Comparison of ENCODE assay signal across 8 cellular contexts in the genomic region with DNA sequence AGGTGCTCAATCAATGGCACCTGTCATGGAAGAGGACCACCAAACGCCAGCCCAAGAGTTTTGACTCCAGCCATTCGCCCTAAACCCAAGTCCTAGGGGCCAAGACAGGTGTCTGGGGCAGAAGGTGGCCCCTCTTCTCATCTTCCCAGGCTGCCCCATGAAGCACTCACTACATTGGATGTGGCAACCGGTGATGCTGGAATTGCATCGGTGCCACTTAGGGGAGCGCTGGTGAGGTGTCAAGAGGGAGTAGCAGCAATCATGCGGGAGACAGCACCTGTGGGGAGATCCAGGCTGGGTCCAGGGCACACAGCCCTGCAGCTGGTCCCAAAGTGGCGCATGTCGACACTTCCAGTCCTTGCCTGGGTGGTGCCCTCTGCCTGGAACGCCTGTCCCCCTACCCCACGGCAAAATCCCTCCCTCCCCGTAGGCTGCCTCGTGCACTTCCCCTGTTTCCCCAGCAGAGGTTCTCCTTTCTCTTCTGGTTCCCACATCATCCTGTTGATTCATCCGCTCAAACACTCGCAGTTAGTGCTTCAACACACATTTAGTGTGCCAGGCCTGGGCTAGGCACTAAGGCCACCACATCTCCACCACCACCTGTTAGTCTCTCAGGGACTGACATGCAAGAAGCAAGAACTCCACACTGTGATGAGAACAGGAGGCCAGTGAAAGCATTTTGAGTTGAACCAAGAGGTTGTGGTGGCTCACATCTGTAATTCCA. TPM values are rescaled to one million over a fixed set of nuclear protein-coding genes. Genes with fewer than 3 reads are reported as not detected.
DNase-seq lines count a peak whose midpoint lies in the region; ATAC-seq and TF ChIP-seq lines count a peak whose summit lies in the region.

No MANE protein-coding gene starts in this region.

- ATAC-seq in GM18498 (IDR thresholded peaks at IDR 0.05; ENCODE audit: unreplicated experiment) = peak; percentile 47
- ATAC-seq in GM18505 (IDR thresholded peaks at IDR 0.05; ENCODE audit: unreplicated experiment) = no peak

- H3K27ac ChIP-seq in cardiac muscle cell = no peak overlapping the region

- H3K36me3 ChIP-seq in cardiac muscle cell = no peaks in the 10 kb centered on the region

- no peaks in the 10 kb centered on the region for H3K4me1 ChIP-seq in cardiac muscle cell (ENCODE audit: low read depth)

- no peaks in the 10 kb centered on the region for H3K27me3 ChIP-seq in cardiac muscle cell

- no peak overlapping the region for H3K4me3 ChIP-seq in cardiac muscle cell
- no peak overlapping the region for H3K4me3 ChIP-seq in retinal pigment epithelial cell (ENCODE audit: low read length)

- no peak for TF ChIP-seq POLR2A in GM18505 (IDR thresholded peaks at IDR 0.05; ENCODE audit: borderline replicate concordance, extremely low read depth, insufficient read depth, insufficient read length)

- peak; percentile 83 for DNase-seq in AG20443 (ENCODE audit: low spot score)
- peak; percentile 49 for DNase-seq in NCI-H510A (lab: John Stamatoyannopoulos, UW)
- DNase-seq in activated naive CD4-positive, alpha-beta T cell treated with anti-CD3 and anti-CD28 coated beads, Interleukin-2, amount 50 U/mL, for 16 hours = peak; percentile 26
- peak; percentile 68 to 78 for DNase-seq in cardiac muscle cell (ENCODE audit: low read depth in 1 of 2, low spot score in 1 of 2)
- DNase-seq in retinal pigment epithelial cell (ENCODE audit: low read depth) = no peak
- DNase-seq in activated effector memory CD4-positive, alpha-beta T cell treated with anti-CD3 and anti-CD28 coated beads, Interleukin-2, amount 50 U/mL, for 16 hours = no peak

- TF ChIP-seq CTCF in cardiac muscle cell (IDR thresholded peaks at IDR 0.05; ENCODE audit: low read depth, low read length) (peak; percentile 89), retinal pigment epithelial cell (conservative IDR thresholded peaks at IDR 0.05; ENCODE audit: low read depth, low read length) (peak; percentile 87)

- H3K9me3 ChIP-seq in cardiac muscle cell (ENCODE audit: low read depth) = no peaks in the 10 kb centered on the region

RNA-seq across cellular contexts. Expression of a gene that starts 18.5 kb away (rescaled TPM):
- not detected in 2 replicates for total RNA-seq in cardiac muscle cell
- polyA plus RNA-seq in cardiac muscle cell = not detected in 2 replicates

RNA-seq across cellular contexts. Expression of a gene that starts 30.8 kb away (rescaled TPM):
- not detected in 2 replicates for total RNA-seq in cardiac muscle cell
- 0.44 TPM in 1 of 2 replicates, not detected in the other for polyA plus RNA-seq in cardiac muscle cell

RNA-seq across cellular contexts. Expression of a gene that starts 38.3 kb away (rescaled TPM):
- total RNA-seq in cardiac muscle cell = not detected in 2 replicates
- polyA plus RNA-seq in cardiac muscle cell = not detected in 2 replicates

Comparison
In these comparisons a context has a peak if more than half of its experiments do, and no peak if none do; other contexts are left out.
1. DNase-seq: peak in AG20443 (single experiment), NCI-H510A (single experiment), activated naive CD4-positive, alpha-beta T cell treated with anti-CD3 and anti-CD28 coated beads, Interleukin-2, amount 50 U/mL, for 16 hours (single experiment) and cardiac muscle cell (2 of 2); none in retinal pigment epithelial cell (single experiment) and activated effector memory CD4-positive, alpha-beta T cell treated with anti-CD3 and anti-CD28 coated beads, Interleukin-2, amount 50 U/mL, for 16 hours (single experiment).